9 cellular contexts compared by ENCODE assay signal in the genomic region with DNA sequence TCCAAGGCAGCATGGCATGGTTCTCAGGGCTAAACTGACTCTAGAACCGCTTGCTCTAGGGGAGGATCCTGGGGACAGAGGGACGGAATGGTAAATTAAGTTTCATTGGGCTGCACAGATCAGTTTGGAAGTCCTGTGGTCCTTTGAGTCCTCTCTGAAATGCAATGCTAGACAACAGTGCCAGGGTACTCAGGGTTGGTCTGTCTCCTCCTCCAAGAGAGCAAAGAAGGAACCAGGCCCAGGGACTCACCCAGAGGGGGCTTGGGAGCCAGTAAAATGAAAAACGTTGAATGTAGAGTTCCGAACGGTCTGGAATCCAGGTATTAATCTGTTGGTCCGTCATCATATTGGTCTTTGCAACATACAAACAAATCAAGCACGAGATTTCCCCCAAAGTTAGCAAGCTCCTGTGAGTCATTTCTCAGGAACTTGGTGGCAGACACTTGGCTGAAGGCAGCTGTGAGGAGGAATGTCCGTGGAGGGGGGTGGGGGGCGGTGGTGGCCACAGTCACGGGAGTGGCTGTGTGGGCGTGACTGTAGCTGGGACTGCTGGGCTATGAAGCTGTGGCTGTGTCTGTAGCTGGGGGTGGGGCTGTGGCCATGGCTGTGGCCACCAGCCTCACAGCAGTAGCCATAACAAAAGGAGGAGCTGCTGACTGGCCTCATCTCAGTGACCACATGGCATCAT. TPM values are rescaled to one million over a fixed set of nuclear protein-coding genes. Genes with fewer than 3 reads are reported as not detected.
DNase-seq lines count a peak whose midpoint lies in the region; ATAC-seq and TF ChIP-seq lines count a peak whose summit lies in the region.
"Had no signal": no experiment of that assay in that cellular context is flagged by ENCODE, and none has a peak within 500 bp of the region (broad histone marks: within the 10 kb centered on the region; RNA-seq: fewer than 3 reads in every experiment).

No MANE protein-coding gene starts in this region.

- ATAC-seq in right lobe of liver (peak in 3 of 4 donors; percentile 12 to 19 (median 16)), HG02571 (IDR thresholded peaks at IDR 0.05; ENCODE audit: unreplicated experiment) (no peak)
- ATAC-seq in stimulated activated naive B cell treated with anti-CD40 and anti-IgM and Interleukin-4, amounts not matched to agents 10 μg/mL and 1 μg/mL and 100 μg/mL, for 72 hours (replicated peaks), result peak; percentile 79 to 83

- TF ChIP-seq POLR2A in right lobe of liver (IDR thresholded peaks at IDR 0.05), result no peak

- H3K9me3 Mint-ChIP-seq in stimulated activated naive B cell treated with anti-CD40 and anti-IgM and Interleukin-4, amounts not matched to agents 10 μg/mL and 1 μg/mL and 100 μg/mL, for 72 hours, result peaks cover 1 to 4% of the 10 kb centered on the region in 2 donors

- H3K36me3 Mint-ChIP-seq in stimulated activated naive B cell treated with anti-CD40 and anti-IgM and Interleukin-4, amounts not matched to agents 10 μg/mL and 1 μg/mL and 100 μg/mL, for 72 hours, result peaks cover 0 to 12% of the 10 kb centered on the region in 2 donors

- H3K4me3 Mint-ChIP-seq in stimulated activated naive B cell treated with anti-CD40 and anti-IgM and Interleukin-4, amounts not matched to agents 10 μg/mL and 1 μg/mL and 100 μg/mL, for 72 hours, result peak overlapping the region; percentile 69 to 78

- H3K27ac ChIP-seq in ascending aorta (peak overlapping the region in 1 of 2 donors; percentile 28), right lobe of liver (no peak overlapping the region)

- H3K27me3 ChIP-seq in ascending aorta (no peaks in the 10 kb centered on the region), right lobe of liver (no peaks in the 10 kb centered on the region)

- H3K4me1 Mint-ChIP-seq in stimulated activated naive B cell treated with anti-CD40 and anti-IgM and Interleukin-4, amounts not matched to agents 10 μg/mL and 1 μg/mL and 100 μg/mL, for 72 hours, result peaks cover 55 to 85% of the 10 kb centered on the region in 2 donors

- TF ChIP-seq CTCF in ascending aorta (IDR thresholded peaks at IDR 0.05) (no peak), right lobe of liver (IDR thresholded peaks at IDR 0.05) (no peak)

- H3K4me3 ChIP-seq in ascending aorta, result no peak overlapping the region
- H3K4me3 ChIP-seq in right lobe of liver, result no peak overlapping the region
- H3K4me3 ChIP-seq: HAP-1 had no signal

- no peaks in the 10 kb centered on the region for H3K36me3 ChIP-seq in ascending aorta
- no peaks in the 10 kb centered on the region for H3K36me3 ChIP-seq in right lobe of liver
- H3K36me3 ChIP-seq: HAP-1 had no signal

- no peaks in the 10 kb centered on the region for H3K9me3 ChIP-seq in ascending aorta
- no peaks in the 10 kb centered on the region for H3K9me3 ChIP-seq in right lobe of liver
- H3K9me3 ChIP-seq: HAP-1 had no signal

- intact Hi-C loops in ascending aorta (cut with DNase I), result no loop called here
- intact Hi-C loops in right lobe of liver (cut with DNase I), result no loop called here

- DNase-seq in AG20443 (ENCODE audit: low spot score), result peak; percentile 95
- peak; percentile 94 for DNase-seq in HS-27A (ENCODE audit: low read depth)
- peak; percentile 33 to 90 for DNase-seq in ascending aorta (ENCODE audit: low spot score in 2 of 2)
- no peak for DNase-seq in right lobe of liver
- peak; percentile 77 for DNase-seq in stimulated activated naive B cell treated with anti-CD40 and anti-IgM and Interleukin-4, amounts not matched to agents 10 μg/mL and 1 μg/mL and 100 μg/mL, for 72 hours
- no peak for DNase-seq in GF-D8 (lab: John Stamatoyannopoulos, UW)
- DNase-seq in NCI-H748 treated with DMSO at 0.1 percent for 48 hours (lab: John Stamatoyannopoulos, UW), result no peak

- peaks cover 6 to 9% of the 10 kb centered on the region in 2 donors for H3K27me3 Mint-ChIP-seq in stimulated activated naive B cell treated with anti-CD40 and anti-IgM and Interleukin-4, amounts not matched to agents 10 μg/mL and 1 μg/mL and 100 μg/mL, for 72 hours

- 37% methylated on average over 8 of the region's 11 CpGs for WGBS in right lobe of liver (ENCODE audit: insufficient coverage, low coverage, low lambda C conversion rate, missing lambda C conversion rate)

- H3K27ac Mint-ChIP-seq in stimulated activated naive B cell treated with anti-CD40 and anti-IgM and Interleukin-4, amounts not matched to agents 10 μg/mL and 1 μg/mL and 100 μg/mL, for 72 hours, result peak overlapping the region; percentile 96

- peaks cover 5 to 17% of the 10 kb centered on the region in 2 donors for H3K4me1 ChIP-seq in ascending aorta
- peaks cover 0 to 6% (median 2%) of the 10 kb centered on the region in 4 donors for H3K4me1 ChIP-seq in right lobe of liver

RNA-seq across cellular contexts. Expression of a gene that starts 40.8 kb away (rescaled TPM):
- 3.8 TPM for total RNA-seq in ascending aorta
- total RNA-seq in right lobe of liver, result 1 to 10 TPM; 4.2 to 8.7 (median 5.4) TPM

Comparison
In these comparisons a context has a peak if more than half of its experiments do, and no peak if none do; other contexts are left out.
1. DNase-seq: peak in AG20443 (single experiment), HS-27A (single experiment), ascending aorta (2 of 2) and stimulated activated naive B cell treated with anti-CD40 and anti-IgM and Interleukin-4, amounts not matched to agents 10 μg/mL and 1 μg/mL and 100 μg/mL, for 72 hours (single experiment); none in right lobe of liver (0 of 3), GF-D8 (single experiment) and NCI-H748 treated with DMSO at 0.1 percent for 48 hours (single experiment).